Comparison of ENCODE assay signal across 8 cellular contexts in the genomic region with DNA sequence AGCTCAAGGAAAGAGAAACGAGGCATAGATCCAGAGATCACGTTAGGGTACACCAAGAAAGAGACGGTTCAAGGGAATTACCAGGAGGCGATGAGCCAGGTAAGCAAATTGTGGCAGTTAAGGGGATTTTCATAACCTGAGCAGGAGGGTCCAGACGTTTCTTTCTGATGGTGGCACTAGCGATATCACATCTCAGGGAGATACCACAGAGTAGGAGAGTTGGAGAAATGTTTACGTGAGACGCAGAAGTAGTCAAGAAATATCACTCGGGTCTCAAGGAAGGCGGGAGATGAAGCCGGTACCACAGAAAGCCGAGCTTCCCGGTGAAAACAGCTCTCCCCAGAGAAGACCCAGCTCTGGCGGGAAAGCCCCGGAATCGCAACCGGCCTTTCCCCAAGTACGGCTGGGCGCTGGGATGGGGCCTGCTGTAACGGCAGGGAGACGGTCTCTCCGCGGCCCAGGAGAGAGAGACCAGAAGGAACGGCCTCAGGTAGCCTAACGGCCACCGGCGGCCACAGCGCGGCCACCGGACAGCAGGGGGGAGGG. TPM values are rescaled to one million over a fixed set of nuclear protein-coding genes. Genes with fewer than 3 reads are reported as not detected.
A peak's percentile ranks its signal among the peaks of the same experiment; 100 is the strongest.
DNase-seq lines count a peak whose midpoint lies in the region; ATAC-seq and TF ChIP-seq lines count a peak whose summit lies in the region.

No MANE protein-coding gene starts in this region.

- H3K4me1 ChIP-seq in A673 (ENCODE audit: insufficient read depth, low read length, poor library complexity, severe bottlenecking), result peaks cover 18% of the 10 kb centered on the region
- H3K4me1 ChIP-seq in adrenal gland (replicated peaks in 1 of 2), result peaks cover 7 to 18% of the 10 kb centered on the region in 2 donors

- H3K36me3 ChIP-seq in A673 (ENCODE audit: insufficient read depth, low read length, poor library complexity, severe bottlenecking), result no peaks in the 10 kb centered on the region
- 0 out of 2 replicates have a peak, but pooled peaks cover 3% of the 10 kb centered on the region for H3K36me3 ChIP-seq in SK-N-MC (ENCODE audit: insufficient read depth, low read length)
- no peaks in the 10 kb centered on the region for H3K36me3 ChIP-seq in adrenal gland (replicated peaks in 1 of 2)

- CTCF ChIA-PET in A673 (lab: Charles Lee), result no interaction called here

- ATAC-seq in GM19023 (IDR thresholded peaks at IDR 0.05; ENCODE audit: unreplicated experiment), result peak; percentile 35
- ATAC-seq in HG03175 (IDR thresholded peaks at IDR 0.05; ENCODE audit: unreplicated experiment), result peak; percentile 10

- POLR2A ChIA-PET in A673 (lab: Charles Lee; ENCODE audit: low non-redundant PET), result interaction anchor here (0.7 kb wide), 2 partner anchors 34 to 297 kb away, joined by 3 read pairs; no protein-coding TSS in a partner anchor

- WGBS in adrenal gland, 4 donors, result 0 to 1% (median 0%) methylated on average over 19 to 30 of the region's 30 CpGs

- H3K27me3 ChIP-seq in A673 (replicated peaks; ENCODE audit: insufficient read depth, low read depth, low read length, poor library complexity) (peaks cover 5% of the 10 kb centered on the region), adrenal gland (no peaks in the 10 kb centered on the region)

- H3K4me3 ChIP-seq in A673 (ENCODE audit: low read depth, low read length, poor library complexity, severe bottlenecking) (peak overlapping the region; percentile 94), SK-N-MC (peak overlapping the region; percentile 88), adrenal gland (peak overlapping the region; percentile 58 to 98 (median 72))

- H3K27ac ChIP-seq in A673 (ENCODE audit: low read depth, low read length, poor library complexity, severe bottlenecking) (peak overlapping the region; percentile 97), SK-N-MC (peak overlapping the region; percentile 94; the same call in 1 of the 2 replicates), adrenal gland (peak overlapping the region; percentile 73 to 95 (median 87))

- no TSS peak for BruUV-seq in A673 (replicated peaks; lab: Mats Ljungman, UMichigan)

- intact Hi-C loops in A673 (cut with micrococcal nuclease; ENCODE audit: unreplicated experiment) (loop anchor here (5.0 kb wide), 1 partner anchor 52 kb away; a partner anchor contains a TSS), adrenal gland (cut with DNase I) (loop anchor here in 1 of 2 donors (10.0 kb wide), 1 partner anchor 59 kb away; no protein-coding TSS in a partner anchor)

- H3K9ac ChIP-seq in SK-N-MC (ENCODE audit: insufficient read length), result peak overlapping the region; percentile 93

- TF ChIP-seq CTCF in A673 (conservative IDR thresholded peaks at IDR 0.05; ENCODE audit: low read depth, low read length) (no peak), adrenal gland (IDR thresholded peaks at IDR 0.05) (no peak)

- no peaks in the 10 kb centered on the region for H3K9me3 ChIP-seq in A673 (ENCODE audit: low read depth, low read length, poor library complexity, severe bottlenecking)
- no peaks in the 10 kb centered on the region for H3K9me3 ChIP-seq in SK-N-MC (ENCODE audit: low read depth, low read length)
- H3K9me3 ChIP-seq in adrenal gland (replicated peaks in 1 of 3), result no peaks in the 10 kb centered on the region

- TF ChIP-seq POLR2A in adrenal gland (IDR thresholded peaks at IDR 0.05), result no peak

- DNase-seq in A673 (ENCODE audit: low spot score) (peak; percentile 46), SK-N-MC (ENCODE audit: low read depth, low spot score) (no peak), adrenal gland (no peak), iPS-NIHi7 (ENCODE audit: extremely low spot score) (peak; percentile 18), NCI-H2029 (lab: John Stamatoyannopoulos, UW) (no peak)
- DNase-seq in stimulated activated CD4-positive, alpha-beta T cell treated with anti-CD3 and anti-CD28 coated beads, Interleukin-4, amount 100 ng/mL, for 24 hours, result peak; percentile 54

RNA-seq across cellular contexts. Expression of a gene that starts 0.5 kb away (rescaled TPM):
- total RNA-seq in A673 (2021) (39.4 and 41.6 TPM in 2 replicates), adrenal gland (10 to 100 TPM in 5 of 8 donors, 1 to 10 TPM in 3; 6.0 to 19.1 (median 12.6) TPM)
- polyA plus RNA-seq in adrenal gland, result 10 to 100 TPM in 1 of 3 donors, 1 to 10 TPM in 2; 3.0 to 10.2 (median 3.8) TPM

RNA-seq across cellular contexts. Expression of a gene that starts 13.8 kb away (rescaled TPM):
- total RNA-seq in A673 (2021), result 114 and 130 TPM in 2 replicates
- total RNA-seq in adrenal gland, result 100 to 1,000 TPM in 6 of 8 donors, 10 to 100 TPM in 2; 94.3 to 183 (median 120) TPM
- 10 to 100 TPM; 44.4 to 93.7 (median 67.4) TPM for polyA plus RNA-seq in adrenal gland

RNA-seq across cellular contexts. Expression of a gene that starts 51.9 kb away (rescaled TPM):
- total RNA-seq in A673 (2021) (23.5 and 24.1 TPM in 2 replicates), adrenal gland (10 to 100 TPM; 29.5 to 69.8 (median 49.5) TPM)
- 10 to 100 TPM; 13.9 to 68.8 (median 15.5) TPM for polyA plus RNA-seq in adrenal gland

Comparison
In these comparisons a context has a peak if more than half of its experiments do, and no peak if none do; other contexts are left out.
1. DNase-seq: peak in A673 (single experiment), iPS-NIHi7 (single experiment) and stimulated activated CD4-positive, alpha-beta T cell treated with anti-CD3 and anti-CD28 coated beads, Interleukin-4, amount 100 ng/mL, for 24 hours (single experiment); none in SK-N-MC (single experiment), adrenal gland (0 of 7) and NCI-H2029 (single experiment).
2. Peak in every context shown above with its lines, with median percentiles within 50 percentile points of each other: H3K27ac ChIP-seq and H3K4me3 ChIP-seq.